8 cellular contexts compared by ENCODE assay signal in the genomic region with DNA sequence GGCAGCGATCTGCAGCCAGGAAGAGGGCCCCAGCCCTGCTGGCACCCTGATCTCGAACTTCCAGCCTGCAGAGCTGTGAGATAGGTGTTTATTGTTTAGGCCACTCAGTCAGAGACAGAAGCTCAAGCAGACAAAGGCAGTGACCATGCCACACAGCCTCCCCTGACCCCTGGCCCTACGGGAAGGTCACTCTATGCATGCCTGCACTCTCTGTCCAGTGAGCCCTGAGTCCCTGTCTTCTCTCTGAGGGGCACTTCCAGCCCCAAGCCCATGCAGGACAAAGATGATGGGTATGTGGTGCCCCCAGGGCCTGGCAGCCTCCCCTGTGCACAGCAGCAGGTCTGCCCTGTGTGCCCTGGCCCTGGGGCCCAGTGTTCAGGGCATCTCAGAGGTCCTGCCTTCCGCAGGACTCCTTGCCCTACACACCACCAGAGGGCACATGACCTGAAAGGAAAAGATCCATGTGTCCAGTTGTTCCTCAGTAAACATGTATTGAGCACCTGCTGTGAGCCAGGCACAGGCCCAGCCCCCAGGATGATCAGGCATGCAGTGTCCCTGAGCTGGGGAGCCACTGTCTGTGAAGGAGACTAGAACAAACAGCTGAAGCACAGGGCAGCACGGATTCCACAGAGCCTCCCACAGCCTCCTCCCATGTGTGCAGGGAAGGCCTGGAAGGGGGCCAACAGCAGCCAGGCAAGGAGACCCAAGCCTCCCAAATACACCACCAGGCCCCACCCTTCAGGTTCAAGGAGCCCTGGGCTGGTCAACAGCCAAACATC.
A peak's percentile ranks its signal among the peaks of the same experiment; 100 is the strongest.
DNase-seq lines count a peak whose midpoint lies in the region; TF ChIP-seq lines count a peak whose summit lies in the region.
"Had no signal": no experiment of that assay in that cellular context is flagged by ENCODE, and none has a peak within 500 bp of the region (broad histone marks: within the 10 kb centered on the region; RNA-seq: fewer than 3 reads in every experiment).

No MANE protein-coding gene starts in this region.

- H3K4me1 ChIP-seq in transverse colon: no peaks in the 10 kb centered on the region

- in situ Hi-C loops in transverse colon (cut with MboI; ENCODE audit: low pct_ligation_motif_present in 1 of 4, low pct_unique_long_range_greater_than_20kb in 1 of 4, low sequenced_read_pairs in 3 of 4): no loop called here
- in situ Hi-C loops in GM13976 (cut with MboI; ENCODE audit: low sequenced_read_pairs, unreplicated experiment): no loop called here

- H3K9me3 Mint-ChIP-seq in progenitor cell of endocrine pancreas (ENCODE audit: low read depth): no peaks in the 10 kb centered on the region
- H3K9me3 Mint-ChIP-seq: activated B cell treated with CpG ODN at 0.5 μM for 24 hours had no signal

- intact Hi-C loops in transverse colon (cut with DNase I; ENCODE audit: low total_unique reads): no loop called here

- peaks cover 2% of the 10 kb centered on the region for H3K27me3 Mint-ChIP-seq in progenitor cell of endocrine pancreas
- H3K27me3 Mint-ChIP-seq: activated B cell treated with CpG ODN at 0.5 μM for 24 hours had no signal

- H3K36me3 ChIP-seq in transverse colon: no peaks in the 10 kb centered on the region

- DNase-seq in GM03348 (ENCODE audit: low spot score) (peak; percentile 42), LNCaP clone FGC (ENCODE audit: low read depth) (peak; percentile 73), progenitor cell of endocrine pancreas (ENCODE audit: low spot score, unreplicated experiment) (no peak), transverse colon (no peak), GM13976 (ENCODE audit: low spot score) (no peak), substantia nigra (lab: John Stamatoyannopoulos, UW) (no peak)
- DNase-seq: activated B cell treated with CpG ODN at 0.5 μM for 24 hours had no signal

- H3K36me3 Mint-ChIP-seq in progenitor cell of endocrine pancreas (ENCODE audit: insufficient read depth): no peaks in the 10 kb centered on the region

- no peaks in the 10 kb centered on the region for H3K9me3 ChIP-seq in transverse colon

- TF ChIP-seq EP300 in transverse colon (IDR thresholded peaks at IDR 0.05; ENCODE audit: low read depth): no peak

- no peak overlapping the region for H3K4me3 Mint-ChIP-seq in progenitor cell of endocrine pancreas (ENCODE audit: low read depth)
- H3K4me3 Mint-ChIP-seq: activated B cell treated with CpG ODN at 0.5 μM for 24 hours had no signal

- H3K27me3 ChIP-seq in transverse colon: no peaks in the 10 kb centered on the region

- 82 to 92% methylated on average over 2 to 4 of the region's 5 CpGs for WGBS in transverse colon (ENCODE audit: low coverage in 1 of 2), 2 donors

- H3K4me3 ChIP-seq in LNCaP clone FGC (ENCODE audit: low read depth, low read length) (no peak overlapping the region), transverse colon (no peak overlapping the region)

- no peak for TF ChIP-seq POLR2A in transverse colon (IDR thresholded peaks at IDR 0.05)

- H3K27ac ChIP-seq in cingulate gyrus (ENCODE audit: low read depth, low read length): peak overlapping the region; percentile 12
- H3K27ac ChIP-seq in transverse colon: no peak overlapping the region
- no peak overlapping the region for H3K27ac ChIP-seq in substantia nigra (ENCODE audit: low read depth, low read length, poor library complexity, severe bottlenecking)

- H3K27ac Mint-ChIP-seq in progenitor cell of endocrine pancreas: no peak overlapping the region
- H3K27ac Mint-ChIP-seq: activated B cell treated with CpG ODN at 0.5 μM for 24 hours had no signal

- H3K4me1 Mint-ChIP-seq in progenitor cell of endocrine pancreas (ENCODE audit: low read depth): peaks cover 14% of the 10 kb centered on the region

- peak; percentile 52 for TF ChIP-seq CTCF in LNCaP clone FGC (IDR thresholded peaks at IDR 0.05; ENCODE audit: control insufficient read depth, extremely low read depth, insufficient read depth)
- TF ChIP-seq CTCF in progenitor cell of endocrine pancreas (IDR thresholded peaks at IDR 0.05; ENCODE audit: unreplicated experiment): peak; percentile 41
- TF ChIP-seq CTCF in transverse colon (IDR thresholded peaks at IDR 0.05): no peak
- no peak for TF ChIP-seq CTCF in GM13976 (IDR thresholded peaks at IDR 0.05; ENCODE audit: borderline replicate concordance, control extremely low read depth, extremely low read depth, insufficient read depth, missing control alignments)

Comparison
In these comparisons a context has a peak if more than half of its experiments do, and no peak if none do; other contexts are left out.
1. DNase-seq: peak in GM03348 (single experiment) and LNCaP clone FGC (single experiment); none in progenitor cell of endocrine pancreas (single experiment), transverse colon (single experiment), GM13976 (single experiment) and substantia nigra (0 of 49).
2. CTCF ChIP-seq: peak in LNCaP clone FGC (single experiment) and progenitor cell of endocrine pancreas (single experiment); none in transverse colon (0 of 5) and GM13976 (single experiment).